ENCODE assay signal across 17 cellular contexts in genomic region chr4:15034071-15034764, GRCh38. TPM values are rescaled to one million over a fixed set of nuclear protein-coding genes. Genes with fewer than 3 reads are reported as not detected.
DNase-seq lines count a peak whose midpoint lies in the region; ATAC-seq and TF ChIP-seq lines count a peak whose summit lies in the region.
"Had no signal": no experiment of that assay in that cellular context is flagged by ENCODE, and none has a peak within 500 bp of the region (broad histone marks: within the 10 kb centered on the region; RNA-seq: fewer than 3 reads in every experiment).

No MANE protein-coding gene starts in this region.

- no peak overlapping the region for H3K23ac ChIP-seq in mesenchymal stem cell (ENCODE audit: low read length in 2 of 2)

- no peaks in the 10 kb centered on the region for H3K27me3 ChIP-seq in mesenchymal stem cell (ENCODE audit: control insufficient read depth in 1 of 2, insufficient read depth in 1 of 2, low read length in 2 of 2)

- H3K27me3 Mint-ChIP-seq in chondrocyte (ENCODE audit: low read depth), result no peaks in the 10 kb centered on the region

- peak; percentile 46 for DNase-seq in AG04449 (ENCODE audit: low read depth, low spot score)
- DNase-seq in HT1080 (ENCODE audit: low read depth), result peak; percentile 40
- DNase-seq in chondrocyte (ENCODE audit: low spot score), result no peak
- peak; percentile 79 for DNase-seq in mesenchymal stem cell
- DNase-seq in G401 (ENCODE audit: low spot score), result no peak
- DNase-seq in hepatic stellate cell (ENCODE audit: low spot score), result no peak
- DNase-seq: activated CD4-positive, alpha-beta T cell treated with anti-CD3 and anti-CD28 coated beads for 48 hours; activated naive CD4-positive, alpha-beta T cell treated with anti-CD3 and anti-CD28 coated beads for 36 hours; COR-L47; endodermal cell; immature natural killer cell; NCI-H524 treated with DMSO at 0.1 percent for 48 hours; SK-N-SH; stimulated activated naive CD8-positive, alpha-beta T cell treated with anti-CD3 and anti-CD28 coated beads, Interleukin-15, Interleukin-2, amounts not matched to agents 100 U/mL and 50 U/mL, for 24 hours had no signal

- H3K36me3 Mint-ChIP-seq in chondrocyte (ENCODE audit: low read depth), result peaks cover 26% of the 10 kb centered on the region

- TF ChIP-seq CTCF in AG04449 (IDR thresholded peaks at IDR 0.05; ENCODE audit: insufficient read depth, low read length, missing control alignments) (no peak), chondrocyte (IDR thresholded peaks at IDR 0.05) (no peak)

- no peak overlapping the region for H2BK120ac ChIP-seq in mesenchymal stem cell (ENCODE audit: low read depth, low read length)

- H3K4me3 Mint-ChIP-seq in chondrocyte (ENCODE audit: unreplicated experiment), result no peak overlapping the region
- H3K4me3 Mint-ChIP-seq: activated naive CD4-positive, alpha-beta T cell treated with anti-CD3 and anti-CD28 coated beads for 36 hours; endodermal cell; immature natural killer cell; nephron had no signal

- in situ Hi-C loops in G401 (cut with HindIII; ENCODE audit: low sequenced_read_pairs), result no loop called here

- peaks cover 3% of the 10 kb centered on the region for H3K79me1 ChIP-seq in mesenchymal stem cell (replicated peaks; ENCODE audit: low read length, poor library complexity, severe bottlenecking)

- H3K9me3 ChIP-seq in mesenchymal stem cell (ENCODE audit: control insufficient read depth, low read length), result no peaks in the 10 kb centered on the region
- H3K9me3 ChIP-seq: SK-N-SH had no signal

- H2BK5ac ChIP-seq in mesenchymal stem cell (ENCODE audit: low read depth, low read length, poor library complexity, severe bottlenecking), result no peak overlapping the region

- H2BK15ac ChIP-seq in mesenchymal stem cell (ENCODE audit: low read depth, poor library complexity, severe bottlenecking), result no peak overlapping the region

- peaks cover 3 to 89% of the 10 kb centered on the region in 2 experiments for H3K36me3 ChIP-seq in mesenchymal stem cell (ENCODE audit: control insufficient read depth in 1 of 2, insufficient read depth in 2 of 2, low read depth in 1 of 2, low read length in 2 of 2)

- POLR2A ChIA-PET in AG04449 (lab: Yijun Ruan, JAX), result interaction anchor here (0.7 kb wide), 1 partner anchor 16 kb away, joined by 3 read pairs; no protein-coding TSS in a partner anchor

- no peak overlapping the region for H2AK5ac ChIP-seq in mesenchymal stem cell (ENCODE audit: low read length, severe bottlenecking)

- ATAC-seq in HG02763 (IDR thresholded peaks at IDR 0.05; ENCODE audit: unreplicated experiment), result no peak
- ATAC-seq in GM21737 (IDR thresholded peaks at IDR 0.05; ENCODE audit: unreplicated experiment), result no peak

- H3K4me1 Mint-ChIP-seq in chondrocyte (ENCODE audit: low read depth), result peaks cover 76% of the 10 kb centered on the region
- H3K4me1 Mint-ChIP-seq: endodermal cell had no signal

- peak overlapping the region; percentile 66 for H3K27ac ChIP-seq in mesenchymal stem cell (ENCODE audit: low read length, poor library complexity, severe bottlenecking)

- no peak overlapping the region for H4K8ac ChIP-seq in mesenchymal stem cell (ENCODE audit: low read length)

- H4K91ac ChIP-seq in mesenchymal stem cell (ENCODE audit: low read length), result no peak overlapping the region

- H3K4me3 ChIP-seq in AG04449 (ENCODE audit: low read depth, low read length), result no peak overlapping the region
- H3K4me3 ChIP-seq in mesenchymal stem cell (ENCODE audit: insufficient read depth in 1 of 2, low read depth in 1 of 2, low read length in 2 of 2), result peak overlapping the region in 1 of 2 experiments; percentile 9

- no peaks in the 10 kb centered on the region for H3K4me1 ChIP-seq in mesenchymal stem cell (ENCODE audit: control insufficient read depth, insufficient read depth, low read depth, low read length)

- no peak overlapping the region for H2AFZ ChIP-seq in mesenchymal stem cell (ENCODE audit: low read depth, low read length)

- no peak overlapping the region for H3K18ac ChIP-seq in mesenchymal stem cell (ENCODE audit: low read depth in 1 of 2, low read length in 2 of 2)

- H3K9ac ChIP-seq in mesenchymal stem cell (ENCODE audit: low read length), result peak overlapping the region; percentile 21
- H3K9ac ChIP-seq: SK-N-SH had no signal

- H3K27ac Mint-ChIP-seq in chondrocyte (ENCODE audit: unreplicated experiment), result peak overlapping the region; percentile 74
- H3K27ac Mint-ChIP-seq: activated naive CD4-positive, alpha-beta T cell treated with anti-CD3 and anti-CD28 coated beads for 36 hours; endodermal cell; nephron had no signal

- H3K14ac ChIP-seq in mesenchymal stem cell (ENCODE audit: low read length in 2 of 2), result no peak overlapping the region

- no peak overlapping the region for H3K4ac ChIP-seq in mesenchymal stem cell (ENCODE audit: low read depth in 1 of 2, low read length in 2 of 2)

- H2BK12ac ChIP-seq in mesenchymal stem cell (ENCODE audit: low read length in 2 of 2), result no peak overlapping the region

- CTCF ChIA-PET in AG04449 (lab: Yijun Ruan, JAX), result no interaction called here

- 87% methylated on average over 6 of the region's 6 CpGs for WGBS in mesenchymal stem cell

- H3K9me3 Mint-ChIP-seq in chondrocyte (ENCODE audit: low read depth), result no peaks in the 10 kb centered on the region
- H3K9me3 Mint-ChIP-seq: activated naive CD4-positive, alpha-beta T cell treated with anti-CD3 and anti-CD28 coated beads for 36 hours; immature natural killer cell; nephron had no signal

- H3K4me2 ChIP-seq in mesenchymal stem cell (ENCODE audit: low read length, poor library complexity, severe bottlenecking), result no peak overlapping the region
- H3K4me2 ChIP-seq: SK-N-SH had no signal

RNA-seq across cellular contexts. Expression of gene CPEB2, which starts 31.9 kb away (rescaled TPM):
- 4.6 and 7.5 TPM in 2 replicates for total RNA-seq in HT1080 (2014; rRNA removed; shearing (Covaris generic))
- 9.9 and 12.7 TPM in 2 replicates for polyA plus RNA-seq in HT1080 (2015; cell fraction: cytosol; rRNA removed)
- 23.1 and 23.7 TPM in 2 replicates for polyA plus RNA-seq in HT1080 (2015; cell fraction: nucleus; rRNA removed)
- total RNA-seq in chondrocyte, result 35.4 to 47.0 TPM (median 38.7 TPM) in 3 replicates
- polyA plus RNA-seq in mesenchymal stem cell (2013, experiment 1 of 2), result 7.9 TPM
- 8.5 TPM for polyA plus RNA-seq in mesenchymal stem cell (2013, experiment 2 of 2)
- not detected in 2 replicates for total RNA-seq in G401 (2014; rRNA removed; shearing (Covaris generic))

Comparison
In these comparisons a context has a peak if more than half of its experiments do, and no peak if none do; other contexts are left out.
1. DNase-seq: peak in AG04449 (single experiment), HT1080 (single experiment) and mesenchymal stem cell (single experiment); none in chondrocyte (single experiment), G401 (single experiment) and hepatic stellate cell (single experiment).